22 cellular contexts compared by ENCODE assay signal in the genomic region with DNA sequence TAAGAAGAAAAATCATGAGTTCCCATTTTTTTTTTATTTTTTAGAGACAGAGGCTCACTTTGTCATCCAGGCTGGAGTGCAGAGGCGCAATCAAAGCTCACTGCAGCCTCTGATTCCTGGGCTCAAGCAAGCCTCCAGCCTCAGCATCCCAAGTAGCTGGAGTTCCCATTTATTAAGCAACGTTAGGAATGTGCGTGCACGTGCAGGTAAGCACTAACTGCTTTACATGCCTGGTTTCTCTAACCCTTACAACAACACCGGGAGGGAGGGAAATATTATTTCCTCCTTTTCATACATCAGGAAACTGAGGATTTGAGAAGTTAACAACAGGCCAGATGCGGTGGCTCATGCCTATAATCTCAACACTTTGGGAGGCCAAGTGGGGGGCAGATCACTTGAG. TPM values are rescaled to one million over a fixed set of nuclear protein-coding genes. Genes with fewer than 3 reads are reported as not detected.
"Had no signal": no experiment of that assay in that cellular context is flagged by ENCODE, and none has a peak within 500 bp of the region (broad histone marks: within the 10 kb centered on the region; RNA-seq: fewer than 3 reads in every experiment).

No MANE protein-coding gene starts in this region.

- H3K27ac ChIP-seq: KMS-11, RWPE1, SJCRH30 had no signal

- ATAC-seq: SK-N-SH treated with all-trans-retinoic acid at 6 μM for 48 hours had no signal

- FAIRE-seq: K562, RCC 7860 had no signal

- H3K4me2 ChIP-seq: KMS-11 had no signal

- H3K27me3 ChIP-seq: SJCRH30 had no signal

- H3K36me3 ChIP-seq: SJCRH30 had no signal

- H3K9ac ChIP-seq: KMS-11 had no signal

- H3K4me3 ChIP-seq: K562, SJCRH30 had no signal

- DNase-seq: Kasumi-1, MM.1S, NCI-H1092 treated with DMSO at 0.1 percent for 48 hours, NCI-H1436, NCI-H187, NCI-H2029, NCI-H2081 treated with DMSO at 0.1 percent for 48 hours, NCI-H2171, NCI-H226, NCI-H510A, NCI-H524 treated with DMSO at 0.1 percent for 48 hours, NCI-H774, SHP77 treated with DMSO at 0.1 percent for 48 hours, SJCRH30 had no signal

RNA-seq across cellular contexts. Expression of a gene that starts 45.0 kb away (rescaled TPM):
- total RNA-seq: HT1080, K562, M059J, SJCRH30 had no signal
- polyA plus RNA-seq: IgD-negative memory B cell had no signal

RNA-seq across cellular contexts. Expression of a gene that starts 50.5 kb away (rescaled TPM):
- polyA plus RNA-seq: IgD-negative memory B cell had no signal
